17 cellular contexts compared by ENCODE assay signal in the genomic region with DNA sequence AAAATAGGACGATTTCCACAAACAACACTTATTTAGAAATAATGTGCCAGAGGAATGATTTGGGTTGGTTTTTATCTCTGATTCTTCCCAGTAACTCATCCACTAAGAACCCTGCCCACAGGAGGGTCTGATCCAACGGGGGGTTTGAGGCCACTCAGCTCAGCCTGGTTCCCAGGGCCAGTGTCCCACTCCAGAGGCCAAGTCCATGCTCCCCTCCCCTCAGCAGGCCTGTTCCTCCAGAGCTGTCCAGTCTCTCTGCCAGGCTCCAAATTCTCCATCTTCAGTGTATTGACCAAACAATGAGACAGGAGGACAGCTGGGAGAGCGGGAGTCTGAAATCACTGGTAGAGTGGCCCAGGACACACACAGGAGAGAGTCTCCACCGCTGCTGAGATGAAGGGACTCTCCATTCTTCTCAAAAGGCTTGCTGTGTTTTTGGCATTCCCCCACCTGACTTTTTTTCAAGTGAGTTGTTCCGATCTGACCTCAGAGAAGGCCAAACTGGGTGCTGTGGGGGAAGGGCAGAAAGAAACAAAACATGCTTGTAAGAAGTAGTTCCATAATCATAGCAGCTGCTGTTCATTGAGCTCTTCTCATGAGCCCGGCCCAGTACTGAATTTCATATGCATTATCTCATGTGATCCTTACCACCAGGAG. TPM values are rescaled to one million over a fixed set of nuclear protein-coding genes. Genes with fewer than 3 reads are reported as not detected.
DNase-seq lines count a peak whose midpoint lies in the region; ATAC-seq, FAIRE-seq and TF ChIP-seq lines count a peak whose summit lies in the region.
"Had no signal": no experiment of that assay in that cellular context is flagged by ENCODE, and none has a peak within 500 bp of the region (broad histone marks: within the 10 kb centered on the region; RNA-seq: fewer than 3 reads in every experiment).

No MANE protein-coding gene starts in this region.

- no peak overlapping the region for H3K4me3 ChIP-seq in A549
- H3K4me3 ChIP-seq in dorsolateral prefrontal cortex = no peak overlapping the region
- no peak overlapping the region for H3K4me3 ChIP-seq in neutrophil (ENCODE audit: low read depth in 1 of 2, low read length in 1 of 2)
- H3K4me3 ChIP-seq in neural progenitor cell = no peak overlapping the region

- H3K9me3 ChIP-seq in A549 (no peaks in the 10 kb centered on the region), neutrophil (no peaks in the 10 kb centered on the region), neural progenitor cell (ENCODE audit: low read depth) (no peaks in the 10 kb centered on the region)

- H3F3A ChIP-seq in neural progenitor cell (ENCODE audit: low read depth) = no peaks in the 10 kb centered on the region

- H3K4me3 Mint-ChIP-seq in neural progenitor cell = no peak overlapping the region
- H3K4me3 Mint-ChIP-seq: activated T-cell treated with anti-CD3 and anti-CD28 coated beads, Interleukin-2, amount 50 U/mL, for 4 hours; nephron had no signal

- intact Hi-C loops in dorsolateral prefrontal cortex (cut with DNase I) = loop anchor here in 1 of 2 donors (2.0 kb wide), 1 partner anchor 13 kb away; no protein-coding TSS in a partner anchor

- 60% methylated on average over 6 of the region's 6 CpGs for WGBS in A549 (ENCODE audit: missing lambda C conversion rate)

- H3K9me3 Mint-ChIP-seq in neural progenitor cell = peaks cover 12% of the 10 kb centered on the region
- H3K9me3 Mint-ChIP-seq: activated T-cell treated with anti-CD3 and anti-CD28 coated beads, Interleukin-2, amount 50 U/mL, for 4 hours had no signal

- H3K27me3 ChIP-seq in dorsolateral prefrontal cortex = peaks cover 0 to 5% (median 0%) of the 10 kb centered on the region in 45 donors
- no peaks in the 10 kb centered on the region for H3K27me3 ChIP-seq in neutrophil
- H3K27me3 ChIP-seq in neural progenitor cell = no peaks in the 10 kb centered on the region

- no peak for TF ChIP-seq RAD21 in A549 (conservative IDR thresholded peaks at IDR 0.05 in 1 of 2, IDR thresholded peaks at IDR 0.05 in 1 of 2)

- peak overlapping the region; percentile 68 to 82 for H3K27ac ChIP-seq in A549
- peak overlapping the region in 53 of 59 donors; percentile 14 to 95 (median 82) for H3K27ac ChIP-seq in dorsolateral prefrontal cortex
- peak overlapping the region; percentile 42 for H3K27ac ChIP-seq in neutrophil
- no peak overlapping the region for H3K27ac ChIP-seq in neural progenitor cell

- H2AFZ ChIP-seq in neural progenitor cell (replicated peaks) = no peak overlapping the region

- DNase-seq in A549 (ENCODE audit: low read depth in 1 of 2, low spot score in 1 of 2) (no peak), GM13976 (ENCODE audit: low spot score) (peak; percentile 61), dorsolateral prefrontal cortex (no peak), NCI-H1048 (lab: John Stamatoyannopoulos, UW) (no peak), neural progenitor cell (ENCODE audit: low spot score) (no peak), NCI-H1417 treated with DMSO at 0.1 percent for 48 hours (lab: John Stamatoyannopoulos, UW) (no peak)
- DNase-seq: activated CD4-positive, alpha-beta T cell treated with anti-CD3 and anti-CD28 coated beads, Interleukin-2, amount 50 U/mL, for 4 hours; activated T-cell treated with anti-CD3 and anti-CD28 coated beads, Interleukin-2, amount 50 U/mL, for 4 hours; mesendoderm; NCI-H146; NCI-H226 had no signal

- no peak for TF ChIP-seq EP300 in A549 (IDR thresholded peaks at IDR 0.05)

- CTCF ChIA-PET in A549 (lab: Yijun Ruan, JAX) = interaction anchor here (2.8 kb wide), 1 partner anchor 22 kb away, joined by 15 read pairs; no protein-coding TSS in a partner anchor

- no peak overlapping the region for H3K9ac ChIP-seq in neural progenitor cell

- TF ChIP-seq CTCF in A549 (IDR thresholded peaks at IDR 0.05) (no peak), GM13976 (IDR thresholded peaks at IDR 0.05; ENCODE audit: borderline replicate concordance, control extremely low read depth, extremely low read depth, insufficient read depth, missing control alignments) (no peak), dorsolateral prefrontal cortex (IDR thresholded peaks at IDR 0.05 in 54 of 56, conservative IDR thresholded peaks at IDR 0.05 in 2 of 56; ENCODE audit: low read depth in 1 of 56, partially characterized antibody in 56 of 56) (no peak), neutrophil (IDR thresholded peaks at IDR 0.05) (no peak), neural progenitor cell (IDR thresholded peaks at IDR 0.05) (no peak)

- peaks cover 4% of the 10 kb centered on the region for H3K27me3 Mint-ChIP-seq in neural progenitor cell (ENCODE audit: insufficient read depth, low read depth)

- H3K36me3 Mint-ChIP-seq in neural progenitor cell = peaks cover 3% of the 10 kb centered on the region

- H3K79me2 ChIP-seq in neural progenitor cell (ENCODE audit: low read depth) = no peaks in the 10 kb centered on the region

- no peak for TF ChIP-seq POLR2A in A549 (IDR thresholded peaks at IDR 0.05; ENCODE audit: low read length)

- H3K4me1 ChIP-seq in A549 (peaks cover 20% of the 10 kb centered on the region), neutrophil (ENCODE audit: control insufficient read depth in 1 of 2, insufficient read depth in 1 of 2, low read depth in 1 of 2, low read length in 1 of 2) (peaks cover 9% of the 10 kb centered on the region in 2 experiments), neural progenitor cell (peaks cover 5% of the 10 kb centered on the region)

- peaks cover 2% of the 10 kb centered on the region for H3K4me1 Mint-ChIP-seq in neural progenitor cell

- H3K36me3 ChIP-seq in neutrophil (peaks cover 78% of the 10 kb centered on the region), neural progenitor cell (no peaks in the 10 kb centered on the region)

- no peak overlapping the region for H3K27ac Mint-ChIP-seq in neural progenitor cell

- POLR2A ChIA-PET in A549 (lab: Yijun Ruan, JAX) = no interaction called here

- in situ Hi-C loops in GM13976 (cut with MboI; ENCODE audit: low sequenced_read_pairs, unreplicated experiment) = loop anchor here (10.0 kb wide), 1 partner anchor 101 kb away; no protein-coding TSS in a partner anchor

- H4K20me1 ChIP-seq in neural progenitor cell (ENCODE audit: low read depth) = no peaks in the 10 kb centered on the region

- ATAC-seq in A549 (no peak), GM19467 (IDR thresholded peaks at IDR 0.05; ENCODE audit: unreplicated experiment) (no peak)
- ATAC-seq: activated T-cell treated with anti-CD3 and anti-CD28 coated beads, Interleukin-2, amount 50 U/mL, for 4 hours had no signal

- H3K4me2 ChIP-seq in A549 = peak overlapping the region; percentile 52
- H3K4me2 ChIP-seq in neural progenitor cell = no peak overlapping the region

- no peak for FAIRE-seq in A549 (lab: Jason Lieb, UNC)
- FAIRE-seq: bronchial epithelial cell, islet of Langerhans had no signal

TF ChIP-seq in A549, 52 proteins besides CTCF, POLR2A, EP300 and RAD21:
- no peak for TF ChIP-seq NFE2L2 (conservative IDR thresholded peaks at IDR 0.05; ENCODE audit: low read length)

RNA-seq across cellular contexts. Expression of a gene that starts 17.6 kb away (rescaled TPM):
- polyA plus RNA-seq in A549 (2011; rRNA removed) (not detected in 2 replicates), A549 (2017; fragmentation: RNase III; extraction: RNeasy Plus Mini Kit Qiagen cat#74134 plus additional on column Dnase treatment) (not detected in 3 replicates)
- polyA plus RNA-seq in A549 (2012; cell fraction: cytosol; rRNA removed) = not detected in 2 replicates
- not detected in 2 replicates for polyA plus RNA-seq in A549 (2012; cell fraction: nucleus; rRNA removed)
- not detected in 2 replicates for polyA minus RNA-seq in A549 (2011; rRNA and poly(A)+ RNA removed)
- total RNA-seq in dorsolateral prefrontal cortex (100 to 1,000 TPM in 3 of 120 experiments, 10 to 100 TPM in 117; 23.2 to 106 (median 68.8) TPM), neural progenitor cell (ENCODE audit: low replicate concordance) (0.15 and 0.37 TPM in 2 replicates)
- total RNA-seq: activated T-cell treated with anti-CD3 and anti-CD28 coated beads, Interleukin-2, amount 50 U/mL, for 4 hours; MCF 10A had no signal

RNA-seq across cellular contexts. Expression of a gene that starts 30.8 kb away (rescaled TPM):
- polyA plus RNA-seq in A549 (2011; rRNA removed) = not detected in 2 replicates
- polyA plus RNA-seq in A549 (2012; cell fraction: cytosol; rRNA removed) = not detected in 2 replicates
- polyA plus RNA-seq in A549 (2012; cell fraction: nucleus; rRNA removed) = not detected in 2 replicates
- not detected in 3 replicates for polyA plus RNA-seq in A549 (2017; fragmentation: RNase III; extraction: RNeasy Plus Mini Kit Qiagen cat#74134 plus additional on column Dnase treatment)
- not detected in 2 replicates for polyA minus RNA-seq in A549 (2011; rRNA and poly(A)+ RNA removed)
- 1 to 10 TPM in 54 of 120 experiments, under 1 TPM in 59, not detected in 7; 0.10 to 5.0 (median 0.98) TPM for total RNA-seq in dorsolateral prefrontal cortex
- total RNA-seq in neural progenitor cell (ENCODE audit: low replicate concordance) = 0.09 TPM in 1 of 2 replicates, not detected in the other
- total RNA-seq: bronchial epithelial cell, MCF 10A had no signal

RNA-seq across cellular contexts. Expression of a gene that starts 41.4 kb away (rescaled TPM):
- polyA plus RNA-seq in A549 (2011; rRNA removed) = 0.04 and 0.12 TPM in 2 replicates
- 0.01 TPM in 2 replicates for polyA plus RNA-seq in A549 (2012; cell fraction: cytosol; rRNA removed)
- polyA plus RNA-seq in A549 (2012; cell fraction: nucleus; rRNA removed) = 0.01 and 0.02 TPM in 2 replicates
- polyA plus RNA-seq in A549 (2017; fragmentation: RNase III; extraction: RNeasy Plus Mini Kit Qiagen cat#74134 plus additional on column Dnase treatment) = 0.03 to 0.04 TPM in 2 of 3 replicates, not detected in the other
- polyA minus RNA-seq in A549 (2011; rRNA and poly(A)+ RNA removed) = 0.10 TPM in 1 of 2 replicates, not detected in the other
- 100 to 1,000 TPM in 7 of 120 experiments, 10 to 100 TPM in 113; 16.9 to 139 (median 69.6) TPM for total RNA-seq in dorsolateral prefrontal cortex
- total RNA-seq in neural progenitor cell (ENCODE audit: low replicate concordance) = 3.6 and 7.1 TPM in 2 replicates
- total RNA-seq: activated T-cell treated with anti-CD3 and anti-CD28 coated beads, Interleukin-2, amount 50 U/mL, for 4 hours; MCF 10A had no signal

RNA-seq across cellular contexts. Expression of a gene that starts 58.1 kb away (rescaled TPM):
- polyA plus RNA-seq in A549 (2011; rRNA removed) = 0.75 and 1.0 TPM in 2 replicates
- 0.07 and 0.10 TPM in 2 replicates for polyA plus RNA-seq in A549 (2012; cell fraction: cytosol; rRNA removed)
- polyA plus RNA-seq in A549 (2012; cell fraction: nucleus; rRNA removed) = 0.05 TPM in 2 replicates
- polyA plus RNA-seq in A549 (2017; fragmentation: RNase III; extraction: RNeasy Plus Mini Kit Qiagen cat#74134 plus additional on column Dnase treatment) = 0.33 to 0.47 TPM (median 0.34 TPM) in 3 replicates
- polyA minus RNA-seq in A549 (2011; rRNA and poly(A)+ RNA removed) = 1.1 and 3.0 TPM in 2 replicates
- 1 to 10 TPM in 50 of 120 experiments, under 1 TPM in 70; 0.24 to 2.4 (median 0.86) TPM for total RNA-seq in dorsolateral prefrontal cortex
- 1.1 and 5.7 TPM in 2 replicates for total RNA-seq in neural progenitor cell (ENCODE audit: low replicate concordance)

Comparison
In these comparisons a context has a peak if more than half of its experiments do, and no peak if none do; other contexts are left out.
1. RNA of a gene that starts 17.6 kb away (total RNA-seq): 23.2 to 106 TPM in dorsolateral prefrontal cortex; 0.15 to 0.37 TPM in neural progenitor cell; every median in the first group is over 10 times any median in the second.